In the genomic region with DNA sequence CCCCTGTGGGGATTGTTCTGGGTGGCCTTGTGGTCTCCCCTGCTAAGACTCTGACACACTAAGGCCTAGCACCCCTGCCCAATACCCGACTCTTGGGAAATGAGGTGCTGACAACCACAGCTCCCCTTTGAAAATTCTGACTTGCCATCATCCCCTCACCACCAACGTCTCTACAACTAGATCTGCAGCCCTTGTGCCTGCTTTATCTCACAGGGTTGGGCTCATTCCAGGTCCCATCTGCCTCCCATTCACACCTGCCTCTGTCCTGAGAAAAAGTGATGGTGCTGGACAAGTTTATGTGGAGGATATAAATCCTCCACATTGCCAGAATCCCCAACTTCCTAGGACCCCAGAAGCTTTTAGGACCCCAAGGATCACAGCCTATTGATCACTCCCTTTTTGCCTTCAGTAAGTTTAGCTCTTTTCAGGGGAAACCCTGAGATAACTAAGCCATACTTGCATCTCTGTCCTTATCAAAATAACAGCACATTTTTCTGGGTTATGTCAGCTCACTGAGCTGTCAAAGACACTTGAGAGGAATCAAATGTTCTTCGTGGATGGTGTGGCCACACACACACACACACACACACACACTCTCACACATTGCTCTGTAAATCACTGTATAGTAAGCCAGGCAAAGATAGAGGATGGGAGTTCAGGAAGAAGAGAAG, we compare ENCODE assay signal across 21 cellular contexts.
"Had no signal": no experiment of that assay in that cellular context is flagged by ENCODE, and none has a peak within 500 bp of the region (broad histone marks: within the 10 kb centered on the region; RNA-seq: fewer than 3 reads in every experiment).

No MANE protein-coding gene starts in this region.

- H3K9me3 Mint-ChIP-seq: immature natural killer cell, mesothelial cell of epicardium had no signal

- H3K4me3 ChIP-seq: coronary artery, dorsolateral prefrontal cortex, esophagus muscularis mucosa, gastroesophageal sphincter, heart left ventricle, hepatocyte, left lung, lower lobe of right lung, mucosa of descending colon had no signal

- H3K4me3 Mint-ChIP-seq: immature natural killer cell, mesothelial cell of epicardium had no signal

- H3K27ac Mint-ChIP-seq: immature natural killer cell, mesothelial cell of epicardium had no signal

- ATAC-seq: foreskin keratinocyte, gastroesophageal sphincter, heart left ventricle, left lung, left ventricle myocardium superior, lower lobe of right lung, mucosa of descending colon had no signal

- H3K27me3 ChIP-seq: dorsolateral prefrontal cortex, foreskin keratinocyte, hepatocyte, left lung had no signal

- DNase-seq: dermis blood vessel endothelial cell; dorsolateral prefrontal cortex; effector CD4-positive, alpha-beta T cell; effector memory CD4-positive, alpha-beta T cell; foreskin keratinocyte; heart left ventricle; hypothalamus; immature natural killer cell; islet precursor cell; kidney; kidney glomerular epithelial cell; left lung; left ventricle myocardium superior; lower lobe of right lung; mesenchymal stem cell; mucosa of descending colon had no signal

- H3K4me1 Mint-ChIP-seq: immature natural killer cell, mesothelial cell of epicardium had no signal

- H3K4me1 ChIP-seq: esophagus muscularis mucosa, foreskin keratinocyte, gastroesophageal sphincter, heart left ventricle, left lung, lower lobe of right lung had no signal

- H3K36me3 Mint-ChIP-seq: immature natural killer cell, mesothelial cell of epicardium had no signal

- H3K27ac ChIP-seq: coronary artery, dorsolateral prefrontal cortex, esophagus muscularis mucosa, foreskin keratinocyte, gastroesophageal sphincter, heart left ventricle, hepatocyte, left lung, lower lobe of right lung had no signal

- H3K9me3 ChIP-seq: esophagus muscularis mucosa, gastroesophageal sphincter, heart left ventricle, left lung, lower lobe of right lung, mucosa of descending colon had no signal
